ENCODE assay signal across 11 cellular contexts in the genomic region with DNA sequence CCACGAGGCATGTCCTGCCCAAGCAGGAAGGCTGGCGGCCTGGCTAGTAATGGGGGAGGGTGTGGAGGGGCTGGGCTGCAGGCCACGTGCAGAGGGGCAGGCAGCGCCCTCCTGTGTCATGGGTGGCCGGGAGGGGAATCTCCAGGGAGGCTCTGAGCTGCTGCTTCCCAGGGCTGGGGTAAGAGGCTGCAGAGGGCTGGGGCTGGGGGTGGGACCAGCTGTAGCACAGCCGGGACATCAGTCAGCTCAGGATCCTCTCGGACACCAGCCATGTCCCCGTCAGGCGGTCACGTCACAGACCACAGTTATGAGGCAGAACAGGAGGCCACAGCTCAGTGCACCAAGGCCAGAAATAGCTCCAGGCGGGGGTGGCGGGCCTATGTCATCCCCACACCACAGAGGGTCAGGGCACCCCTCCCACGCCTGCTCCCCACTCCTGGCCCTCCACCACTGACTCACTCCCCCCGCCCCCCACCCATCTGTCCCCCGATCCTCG. TPM values are rescaled to one million over a fixed set of nuclear protein-coding genes. Genes with fewer than 3 reads are reported as not detected.
DNase-seq lines count a peak whose midpoint lies in the region; ATAC-seq lines count a peak whose summit lies in the region.
"Had no signal": no experiment of that assay in that cellular context is flagged by ENCODE, and none has a peak within 500 bp of the region (broad histone marks: within the 10 kb centered on the region; RNA-seq: fewer than 3 reads in every experiment).

No MANE protein-coding gene starts in this region.

- no peaks in the 10 kb centered on the region for H3K9me3 Mint-ChIP-seq in T-cell
- no peaks in the 10 kb centered on the region for H3K9me3 Mint-ChIP-seq in activated naive CD4-positive, alpha-beta T cell treated with anti-CD3 and anti-CD28 coated beads, Interleukin-2, amount 50 U/mL, for 72 hours

- no peak overlapping the region for H3K9ac ChIP-seq in adipocyte (ENCODE audit: low read length)

- H3K27me3 ChIP-seq in adipocyte (replicated peaks; ENCODE audit: control insufficient read depth, insufficient read depth, low read length): peaks cover 36% of the 10 kb centered on the region

- POLR2A ChIA-PET in T-cell (lab: Charles Lee): no interaction called here

- H3K4me3 Mint-ChIP-seq in T-cell: no peak overlapping the region

- no peaks in the 10 kb centered on the region for H3K27me3 Mint-ChIP-seq in T-cell

- H3K36me3 ChIP-seq in adipocyte (ENCODE audit: control insufficient read depth, insufficient read depth, low read length, severe bottlenecking): no peaks in the 10 kb centered on the region

- no peak overlapping the region for H3K4me3 ChIP-seq in adipocyte (ENCODE audit: low read length)

- H3K4me1 Mint-ChIP-seq in T-cell: peaks cover 38 to 40% (median 39%) of the 10 kb centered on the region in 3 donors

- no peaks in the 10 kb centered on the region for H3K9me3 ChIP-seq in adipocyte (ENCODE audit: control insufficient read depth, low read length)

- no peaks in the 10 kb centered on the region for H3K36me3 Mint-ChIP-seq in T-cell
- no peaks in the 10 kb centered on the region for H3K36me3 Mint-ChIP-seq in activated naive CD4-positive, alpha-beta T cell treated with anti-CD3 and anti-CD28 coated beads, Interleukin-2, amount 50 U/mL, for 72 hours

- no peak overlapping the region for H3K27ac Mint-ChIP-seq in T-cell
- H3K27ac Mint-ChIP-seq in activated naive CD4-positive, alpha-beta T cell treated with anti-CD3 and anti-CD28 coated beads, Interleukin-2, amount 50 U/mL, for 72 hours: no peak overlapping the region

- DNase-seq in GM04503 (ENCODE audit: low read depth) (peak; percentile 18), adipocyte (ENCODE audit: low read depth) (peak; percentile 36), myocyte (ENCODE audit: low read depth) (peak; percentile 98), NCI-H1930 (lab: John Stamatoyannopoulos, UW) (no peak), T-cell (no peak)
- DNase-seq in activated naive CD4-positive, alpha-beta T cell treated with anti-CD3 and anti-CD28 coated beads, Interleukin-2, amount 50 U/mL, for 72 hours (ENCODE audit: low spot score in 2 of 2): no peak
- DNase-seq: activated CD8-positive, alpha-beta memory T cell treated with anti-CD3 and anti-CD28 coated beads for 24 hours; stimulated activated CD4-positive, alpha-beta T cell treated with anti-CD3 and anti-CD28 coated beads, Interleukin-12 subunit alpha, Interleukin-12 subunit beta, amount 100 ng/mL, for 4 hours had no signal

- CTCF ChIA-PET in T-cell (lab: Charles Lee): no interaction called here

- peak; percentile 41 for ATAC-seq in HG02759 (IDR thresholded peaks at IDR 0.05; ENCODE audit: unreplicated experiment)
- no peak for ATAC-seq in HG02798 (IDR thresholded peaks at IDR 0.05; ENCODE audit: poor library complexity, unreplicated experiment)
- ATAC-seq in T-cell (replicated peaks in 1 of 4): no peak
- no peak for ATAC-seq in activated naive CD4-positive, alpha-beta T cell treated with anti-CD3 and anti-CD28 coated beads, Interleukin-2, amount 50 U/mL, for 72 hours
- ATAC-seq: SK-N-SH treated with all-trans-retinoic acid at 6 μM for 48 hours had no signal

- peaks cover 9% of the 10 kb centered on the region for H3K4me1 ChIP-seq in adipocyte (ENCODE audit: control insufficient read depth, insufficient read depth, low read length)

RNA-seq across cellular contexts. Expression of gene RTN4R, which starts 21.1 kb away (rescaled TPM):
- total RNA-seq in myocyte (10.5 and 12.7 TPM in 2 replicates), T-cell (1 to 10 TPM in 3 of 5 donors, under 1 TPM in 2; 0.33 to 4.1 (median 2.5) TPM)
- 1.2 TPM for polyA plus RNA-seq in myocyte (2012)
- 1 to 10 TPM; 1.1 to 2.2 TPM for total RNA-seq in activated naive CD4-positive, alpha-beta T cell treated with anti-CD3 and anti-CD28 coated beads, Interleukin-2, amount 50 U/mL, for 72 hours

Comparison
In these comparisons a context has a peak if more than half of its experiments do, and no peak if none do; other contexts are left out.
1. DNase-seq: peak in GM04503 (single experiment), adipocyte (single experiment) and myocyte (single experiment); none in NCI-H1930 (0 of 2), T-cell (0 of 34) and activated naive CD4-positive, alpha-beta T cell treated with anti-CD3 and anti-CD28 coated beads, Interleukin-2, amount 50 U/mL, for 72 hours (0 of 2).